1 cellular context compared by ENCODE assay signal in genomic region chr10:4639960-4640359, GRCh38.
TF ChIP-seq lines count a peak whose summit lies in the region.

No MANE protein-coding gene starts in this region.

TF ChIP-seq in endothelial cell of umbilical vein, 7 proteins besides CTCF, POLR2A, EP300 and RAD21 (continued from another document):
- TF ChIP-seq MAX (IDR thresholded peaks at IDR 0.05; ENCODE audit: insufficient read depth, insufficient read length) (no peak), POLR2AphosphoS5 (IDR thresholded peaks at IDR 0.05; ENCODE audit: insufficient read depth, low read depth, low read length) (no peak), MYC (IDR thresholded peaks at IDR 0.05; ENCODE audit: low read depth, low read length) (no peak), GATA2 (IDR thresholded peaks at IDR 0.05; ENCODE audit: insufficient read depth, insufficient read length, low read depth, low read length) (no peak), EZH2 (IDR thresholded peaks at IDR 0.05; ENCODE audit: borderline replicate concordance, low read depth, low read length, severe bottlenecking) (no peak)
TF ChIP-seq in endothelial cell of umbilical vein: peak in this region for 0.
